1 cellular context compared by ENCODE assay signal in the genomic region with DNA sequence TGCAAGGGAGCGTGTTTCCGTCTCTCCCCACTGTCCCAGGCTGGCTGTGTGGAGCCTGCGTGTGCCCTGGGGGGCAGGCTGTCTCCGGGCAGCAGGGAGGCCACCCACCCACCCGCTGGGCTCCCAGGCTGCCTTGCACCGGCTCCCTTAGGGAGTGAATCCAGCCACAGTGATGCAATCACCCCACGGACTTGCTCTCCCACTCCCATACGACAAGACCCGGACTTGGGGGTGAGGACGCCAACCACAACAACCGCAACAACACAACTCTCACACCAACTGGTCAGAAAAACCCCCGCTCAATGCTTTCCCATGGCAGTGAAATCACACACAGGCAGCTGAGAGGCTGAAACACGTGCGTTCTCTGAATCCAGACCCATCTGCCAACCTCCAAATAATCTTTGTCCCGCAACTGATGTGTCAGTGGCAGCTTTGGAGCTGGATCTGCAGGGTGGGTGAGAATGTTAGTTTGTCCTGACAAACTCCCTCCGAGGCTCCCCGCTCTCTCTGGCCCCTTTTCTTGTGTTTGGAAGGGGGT.
TF ChIP-seq lines count a peak whose summit lies in the region.

No MANE protein-coding gene starts in this region.

TF ChIP-seq in H1, 55 proteins besides CTCF, POLR2A, EP300 and RAD21 (continued from another document):
- TF ChIP-seq, protein P1, sequence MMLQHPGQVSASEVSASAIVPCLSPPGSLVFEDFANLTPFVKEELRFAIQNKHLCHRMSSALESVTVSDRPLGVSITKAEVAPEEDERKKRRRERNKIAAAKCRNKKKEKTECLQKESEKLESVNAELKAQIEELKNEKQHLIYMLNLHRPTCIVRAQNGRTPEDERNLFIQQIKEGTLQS (IDR thresholded peaks at IDR 0.05; ENCODE audit: insufficient read depth, low read depth, low read length): no peak
- TF ChIP-seq CHD1 (IDR thresholded peaks at IDR 0.05; ENCODE audit: low read depth, low read length): no peak
